In the genomic region with DNA sequence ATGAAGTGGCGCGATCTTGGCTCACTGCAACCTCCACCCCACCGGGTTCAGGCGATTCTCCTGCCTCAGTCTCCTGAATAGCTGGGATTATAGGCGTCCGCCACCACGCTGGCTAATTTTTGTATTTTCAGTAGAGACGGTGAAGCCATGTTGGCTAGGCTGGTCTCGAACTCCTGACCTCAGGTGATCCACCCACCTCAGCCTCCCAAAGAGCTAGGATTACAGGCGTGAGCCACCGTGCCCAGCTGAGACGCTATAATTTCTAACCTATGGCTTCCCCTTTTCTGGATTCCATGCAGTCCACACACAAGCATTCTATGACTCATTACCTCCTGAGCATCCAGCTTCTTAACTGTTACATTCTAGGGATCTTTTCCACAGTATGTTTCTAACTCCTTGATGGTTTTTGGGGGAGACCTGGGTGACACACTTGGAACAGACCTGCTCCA, we compare ENCODE assay signal across 9 cellular contexts. TPM values are rescaled to one million over a fixed set of nuclear protein-coding genes. Genes with fewer than 3 reads are reported as not detected.
DNase-seq lines count a peak whose midpoint lies in the region; ATAC-seq and TF ChIP-seq lines count a peak whose summit lies in the region.
"Had no signal": no experiment of that assay in that cellular context is flagged by ENCODE, and none has a peak within 500 bp of the region (broad histone marks: within the 10 kb centered on the region; RNA-seq: fewer than 3 reads in every experiment).

No MANE protein-coding gene starts in this region.

- H3K9me3 ChIP-seq in ascending aorta: no peaks in the 10 kb centered on the region

- no peak overlapping the region for H3K4me3 ChIP-seq in ascending aorta
- H3K4me3 ChIP-seq: skin epidermis had no signal

- peaks cover 0 to 5% of the 10 kb centered on the region in 2 donors for H3K4me1 ChIP-seq in ascending aorta

- TF ChIP-seq CTCF in ascending aorta (IDR thresholded peaks at IDR 0.05): no peak

- no peak for ATAC-seq in HG02798 (IDR thresholded peaks at IDR 0.05; ENCODE audit: poor library complexity, unreplicated experiment)

- no peaks in the 10 kb centered on the region for H3K27me3 ChIP-seq in ascending aorta

- intact Hi-C loops in ascending aorta (cut with DNase I): no loop called here

- H3K36me3 ChIP-seq in ascending aorta: no peaks in the 10 kb centered on the region

- DNase-seq in ELR (ENCODE audit: low read depth) (peak; percentile 95), NCI-H69 (lab: John Stamatoyannopoulos, UW) (peak; percentile 53), dermis blood vessel endothelial cell (peak; percentile 63), non-pigmented ciliary epithelial cell (ENCODE audit: low read depth) (peak; percentile 52), HuH-7.5 (ENCODE audit: low spot score) (no peak), ascending aorta (ENCODE audit: low spot score in 2 of 2) (no peak)
- no peak for DNase-seq in activated effector memory CD4-positive, alpha-beta T cell treated with Interleukin-2 at 50 U/mL for 16 hours

- no peak overlapping the region for H3K27ac ChIP-seq in ascending aorta

RNA-seq across cellular contexts. Expression of a gene that starts 11.9 kb away (rescaled TPM):
- total RNA-seq in dermis blood vessel endothelial cell: 65.9 and 97.5 TPM in 2 replicates
- 14.4 TPM for total RNA-seq in ascending aorta

RNA-seq across cellular contexts. Expression of a gene that starts 53.6 kb away (rescaled TPM):
- total RNA-seq in dermis blood vessel endothelial cell (6,829 and 7,745 TPM in 2 replicates), ascending aorta (5,452 TPM)

Comparison
In these comparisons a context has a peak if more than half of its experiments do, and no peak if none do; other contexts are left out.
1. DNase-seq: peak in ELR (single experiment), NCI-H69 (single experiment), dermis blood vessel endothelial cell (single experiment) and non-pigmented ciliary epithelial cell (single experiment); none in activated effector memory CD4-positive, alpha-beta T cell treated with Interleukin-2 at 50 U/mL for 16 hours (single experiment), HuH-7.5 (single experiment) and ascending aorta (0 of 2).